Comparison of ENCODE assay signal across 8 cellular contexts in the genomic region with DNA sequence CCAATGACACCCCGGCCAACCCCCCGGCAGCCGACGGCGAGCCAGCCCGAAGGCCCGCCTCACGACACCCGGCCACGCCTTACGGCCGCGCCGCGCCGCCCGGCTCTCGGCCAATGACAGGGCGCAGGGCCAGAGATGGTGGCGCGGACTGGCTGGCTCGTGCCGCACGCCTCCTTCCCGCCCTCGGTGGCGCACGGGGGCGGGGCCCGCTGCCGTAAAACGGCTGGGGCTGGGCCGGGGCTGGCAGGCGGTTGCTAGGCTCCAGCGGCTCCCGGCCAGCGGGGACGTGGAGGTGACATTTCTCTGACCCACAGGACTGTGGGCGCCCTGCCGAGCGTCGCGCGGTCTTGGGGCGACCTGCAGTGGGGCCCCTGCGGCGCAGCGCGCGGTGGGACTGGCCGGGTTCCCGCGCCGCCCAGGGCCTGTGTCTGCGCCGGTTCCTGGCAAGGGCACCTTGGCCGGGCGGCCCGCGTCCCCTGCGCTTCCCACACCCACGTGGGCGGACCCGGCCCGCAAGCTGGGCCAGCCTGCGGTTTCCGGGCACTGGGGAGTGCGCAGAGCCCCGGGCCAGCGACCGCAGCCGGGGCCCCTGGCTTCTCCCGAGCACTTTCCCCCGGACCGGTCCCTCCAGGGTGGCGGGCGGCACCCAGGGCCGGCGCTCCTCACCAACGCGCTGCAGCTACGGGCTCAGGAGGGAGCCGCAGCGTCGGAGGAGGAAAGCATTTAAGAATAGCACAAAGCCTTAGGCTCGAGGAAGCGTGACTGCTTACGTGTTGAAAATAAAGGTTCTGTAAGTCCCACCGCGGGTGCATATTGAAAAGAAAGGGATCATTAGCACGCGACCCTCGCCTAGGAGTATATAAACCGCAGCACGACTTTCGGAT. TPM values are rescaled to one million over a fixed set of nuclear protein-coding genes. Genes with fewer than 3 reads are reported as not detected.
A peak's percentile ranks its signal among the peaks of the same experiment; 100 is the strongest.
DNase-seq lines count a peak whose midpoint lies in the region; ATAC-seq, FAIRE-seq and TF ChIP-seq lines count a peak whose summit lies in the region.

A gene (minus strand): TSS at position 8 of the 884 bp plus-strand sequence. CDS start 64 bp downstream, outside the sequence.

- H2AFZ ChIP-seq in IMR-90 (replicated peaks; ENCODE audit: low read length, poor library complexity) (peak within 1 kb of the TSS; percentile 99), OCI-LY7 (ENCODE audit: low read length) (peak within 1 kb of the TSS; percentile 83), endothelial cell of umbilical vein (ENCODE audit: low read depth, low read length) (peak within 1 kb of the TSS; percentile 96)

- H3K79me2 ChIP-seq in OCI-LY7 (ENCODE audit: insufficient read depth, low read depth, low read length) (peaks cover 16% of the 10 kb centered on the region; the same call in 1 of the 2 replicates), endothelial cell of umbilical vein (ENCODE audit: control insufficient read depth, insufficient read depth, low read length) (no peaks in the 10 kb centered on the region)

- TF ChIP-seq RAD21 in IMR-90 (IDR thresholded peaks at IDR 0.05; ENCODE audit: low read length): no peak

- 1% methylated on average over 71 of the region's 96 CpGs; no CpG with 5 or more reads in 1 of the 2 experiments for WGBS in IMR-90 (ENCODE audit: extremely low coverage in 2 of 2, insufficient read length in 1 of 2), 2 experiments

- ATAC-seq in GM21529 (IDR thresholded peaks at IDR 0.05; ENCODE audit: unreplicated experiment) (peak; percentile 82), IMR-90 (ENCODE audit: low read depth) (peak; percentile 99)

- H3K9me3 ChIP-seq in IMR-90 (ENCODE audit: control insufficient read depth, insufficient read depth, low read length) (no peaks in the 10 kb centered on the region), OCI-LY7 (ENCODE audit: low read length) (no peaks in the 10 kb centered on the region), endothelial cell of umbilical vein (replicated peaks; ENCODE audit: control insufficient read depth, insufficient read depth, low read length) (no peaks in the 10 kb centered on the region)

- no peaks in the 10 kb centered on the region for H3K36me3 ChIP-seq in IMR-90 (ENCODE audit: control insufficient read depth, insufficient read depth, low read length)
- no peaks in the 10 kb centered on the region for H3K36me3 ChIP-seq in OCI-LY7 (ENCODE audit: insufficient read depth, low read length)
- no peaks in the 10 kb centered on the region for H3K36me3 ChIP-seq in endothelial cell of umbilical vein (ENCODE audit: control insufficient read depth in 2 of 2, extremely low read depth in 1 of 2, insufficient read depth in 2 of 2, low read length in 2 of 2)

- no peak within 1 kb of the TSS for H2BK20ac ChIP-seq in IMR-90 (ENCODE audit: low read depth, low read length)

- H3K27me3 ChIP-seq in IMR-90 (ENCODE audit: control insufficient read depth, insufficient read depth, low read length): no peaks in the 10 kb centered on the region; the same call in 1 of the 2 replicates
- H3K27me3 ChIP-seq in endothelial cell of umbilical vein (ENCODE audit: control insufficient read depth in 2 of 2, insufficient read depth in 2 of 2, low read length in 2 of 2): no peaks in the 10 kb centered on the region

- H3K79me1 ChIP-seq in IMR-90 (ENCODE audit: low read depth in 1 of 2, low read length in 2 of 2): peaks cover 0 to 5% of the 10 kb centered on the region in 2 experiments; a peak in 2 of 4 replicates

- H3K4ac ChIP-seq in IMR-90 (ENCODE audit: low read depth, low read length): peak within 1 kb of the TSS; percentile 6; the same call in 1 of the 2 replicates

- BruUV-seq in IMR-90 (replicated peaks; lab: Mats Ljungman, UMichigan) (no TSS peak), OCI-LY7 (replicated peaks; lab: Mats Ljungman, UMichigan) (no TSS peak), endothelial cell of umbilical vein (replicated peaks; lab: Mats Ljungman, UMichigan) (TSS peak; percentile 19)

- H3K4me2 ChIP-seq in IMR-90 (ENCODE audit: low read depth, low read length) (peak within 1 kb of the TSS; percentile 95), OCI-LY7 (ENCODE audit: low read length) (peak within 1 kb of the TSS; percentile 100), endothelial cell of umbilical vein (ENCODE audit: insufficient read depth, low read length) (peak within 1 kb of the TSS; percentile 91)

- H4K20me1 ChIP-seq in IMR-90 (ENCODE audit: insufficient read depth, low read length): no peaks in the 10 kb centered on the region
- H4K20me1 ChIP-seq in OCI-LY7 (ENCODE audit: insufficient read depth, low read length): 0 out of 2 replicates have a peak, but pooled peaks cover 4% of the 10 kb centered on the region
- no peaks in the 10 kb centered on the region for H4K20me1 ChIP-seq in endothelial cell of umbilical vein (replicated peaks; ENCODE audit: control insufficient read depth, extremely low read depth, insufficient read depth, low read length)

- H3K9me1 ChIP-seq in IMR-90 (ENCODE audit: insufficient read depth, low read length) (no peaks in the 10 kb centered on the region), endothelial cell of umbilical vein (replicated peaks; ENCODE audit: control insufficient read depth, extremely low read depth, insufficient read depth, low read length) (no peaks in the 10 kb centered on the region)

- in situ Hi-C loops in IMR-90 (cut with MboI; ENCODE audit: low sequenced_read_pairs): no loop called here

- POLR2A ChIA-PET in IMR-90 (lab: Charles Lee; ENCODE audit: unreplicated experiment) (no interaction called here), OCI-LY7 (lab: Charles Lee) (no interaction called here), endothelial cell of umbilical vein (lab: Charles Lee) (no interaction called here)

- H3K4me3 ChIP-seq in IMR-90 (ENCODE audit: insufficient read depth, low read depth, low read length) (peak within 1 kb of the TSS; percentile 87), OCI-LY7 (ENCODE audit: low read depth, low read length, poor library complexity, severe bottlenecking) (peak within 1 kb of the TSS; percentile 85), endothelial cell of umbilical vein (replicated peaks in 1 of 3; ENCODE audit: insufficient read depth in 1 of 3, low read depth in 1 of 3, low read length in 3 of 3) (peak within 1 kb of the TSS; percentile 82 to 95 (median 94))

- DNase-seq in DMS 273 treated with DMSO at 0.1 percent for 48 hours (lab: John Stamatoyannopoulos, UW) (peak; percentile 87), IMR-90 (peak; percentile 92), OCI-LY7 (ENCODE audit: low spot score) (peak; percentile 96), activated T-cell treated with anti-CD3 and anti-CD28 coated beads for 1 hour (ENCODE audit: low read depth) (peak; percentile 89), endothelial cell of umbilical vein (ENCODE audit: low read depth, low spot score) (peak; percentile 96), midbrain (lab: John Stamatoyannopoulos, UW) (peak; percentile 96)
- DNase-seq in stimulated activated CD8-positive, alpha-beta memory T cell treated with anti-CD3 and anti-CD28 coated beads, Interleukin-15, amount 100 ng/mL, for 48 hours (ENCODE audit: low read depth in 2 of 2): peak; percentile 95 to 96

- peak within 1 kb of the TSS; percentile 58 for H3K9ac ChIP-seq in IMR-90 (ENCODE audit: low read depth, low read length)
- H3K9ac ChIP-seq in endothelial cell of umbilical vein (replicated peaks; ENCODE audit: extremely low read depth, insufficient read depth, low read length): peak within 1 kb of the TSS; percentile 71

- CTCF ChIA-PET in IMR-90 (lab: Yijun Ruan, JAX): no interaction called here
- CTCF ChIA-PET in OCI-LY7 (lab: Charles Lee; ENCODE audit: unreplicated experiment): interaction anchor here (1.0 kb wide), 1 partner anchor 97 kb away, joined by 3 read pairs; no protein-coding TSS in a partner anchor
- CTCF ChIA-PET in endothelial cell of umbilical vein (lab: Charles Lee): interaction anchor here (1.0 to 1.6 kb wide), 3 partner anchors 17 to 72 kb away, joined by 3 to 17 read pairs (median 4); no protein-coding TSS in a partner anchor

- dilution Hi-C loops in IMR-90 (cut with HindIII; ENCODE audit: low sequenced_read_pairs, unreplicated experiment): no loop called here
- dilution Hi-C loops in endothelial cell of umbilical vein (cut with MboI; ENCODE audit: extremely low pct_ligation_motif_present, low sequenced_read_pairs): no loop called here

- H4K8ac ChIP-seq in IMR-90 (ENCODE audit: low read depth in 2 of 2, low read length in 2 of 2): peak within 1 kb of the TSS in 1 of 2 experiments; percentile 77; a peak in 1 of 4 replicates

- no peak within 1 kb of the TSS; the same call in 1 of the 2 replicates for H3K23ac ChIP-seq in IMR-90 (ENCODE audit: low read depth, low read length)

- no peak within 1 kb of the TSS for H4K5ac ChIP-seq in IMR-90 (ENCODE audit: low read depth, low read length)

- no peak within 1 kb of the TSS; the same call in 1 of the 2 replicates for H2AK5ac ChIP-seq in IMR-90 (ENCODE audit: low read depth, low read length)

- TF ChIP-seq CTCF in IMR-90 (conservative IDR thresholded peaks at IDR 0.05; ENCODE audit: low read depth, low read length) (no peak), OCI-LY7 (conservative IDR thresholded peaks at IDR 0.05; ENCODE audit: low read length) (no peak), endothelial cell of umbilical vein (IDR thresholded peaks at IDR 0.05; ENCODE audit: extremely low read depth in 1 of 2, insufficient read depth in 1 of 2, low read depth in 1 of 2, low read length in 2 of 2) (no peak)

- no peak within 1 kb of the TSS for H3K18ac ChIP-seq in IMR-90 (ENCODE audit: low read depth, low read length)

- no peak within 1 kb of the TSS for H2BK120ac ChIP-seq in IMR-90 (ENCODE audit: low read depth, low read length)

- FAIRE-seq in endothelial cell of umbilical vein (lab: Jason Lieb, UNC): peak; percentile 95

- no peak within 1 kb of the TSS for H4K91ac ChIP-seq in IMR-90 (ENCODE audit: insufficient read depth, low read depth, low read length)

- TF ChIP-seq POLR2A in IMR-90 (IDR thresholded peaks at IDR 0.05; ENCODE audit: low read depth, low read length) (no peak), endothelial cell of umbilical vein (IDR thresholded peaks at IDR 0.05; ENCODE audit: low read depth, low read length) (peak; percentile 16)

- no peak within 1 kb of the TSS for H2BK15ac ChIP-seq in IMR-90 (ENCODE audit: low read depth, low read length)

- peak within 1 kb of the TSS; percentile 17 for H3K27ac ChIP-seq in IMR-90 (ENCODE audit: insufficient read depth, low read length)
- peak within 1 kb of the TSS; percentile 62 for H3K27ac ChIP-seq in OCI-LY7 (ENCODE audit: low read depth, low read length, poor library complexity, severe bottlenecking)
- H3K27ac ChIP-seq in endothelial cell of umbilical vein (ENCODE audit: insufficient read depth, low read depth, low read length): peak within 1 kb of the TSS; percentile 68

- H2BK5ac ChIP-seq in IMR-90 (ENCODE audit: low read depth, low read length, poor library complexity, severe bottlenecking): no peak within 1 kb of the TSS

- H2AK9ac ChIP-seq in IMR-90 (replicated peaks; ENCODE audit: low read depth, low read length, poor library complexity): peak within 1 kb of the TSS; percentile 89

- 0 out of 2 replicates have a peak within 1 kb of the TSS, but pooled peaks have one; percentile 1 for H3K14ac ChIP-seq in IMR-90 (replicated peaks; ENCODE audit: low read depth, low read length)

- H3K9me2 ChIP-seq in OCI-LY7 (ENCODE audit: insufficient read depth, low read length): no peaks in the 10 kb centered on the region

- intact Hi-C loops in IMR-90 (cut with micrococcal nuclease): loop anchor here (1.0 to 5.0 kb wide), 3 partner anchors 40 to 106 kb away; a partner anchor contains a TSS
- intact Hi-C loops in OCI-LY7 (cut with micrococcal nuclease; ENCODE audit: unreplicated experiment): loop anchor here (1.0 to 5.0 kb wide), 4 partner anchors 40 to 226 kb away; no protein-coding TSS in a partner anchor
- intact Hi-C loops in endothelial cell of umbilical vein (cut with micrococcal nuclease): loop anchor here (1.0 kb wide), 5 partner anchors 18 to 108 kb away; a partner anchor contains a TSS

- H3K4me1 ChIP-seq in IMR-90 (ENCODE audit: control insufficient read depth, insufficient read depth, low read length): no peaks in the 10 kb centered on the region
- peaks cover 12% of the 10 kb centered on the region for H3K4me1 ChIP-seq in OCI-LY7 (ENCODE audit: insufficient read depth, low read length, poor library complexity, severe bottlenecking)
- peaks cover 4% of the 10 kb centered on the region for H3K4me1 ChIP-seq in endothelial cell of umbilical vein (ENCODE audit: control insufficient read depth, extremely low read depth, insufficient read depth, low read length)

- H3K56ac ChIP-seq in IMR-90 (ENCODE audit: extremely low read depth, insufficient read depth, low read length): peak within 1 kb of the TSS; percentile 61; the same call in 1 of the 2 replicates

RNA-seq across cellular contexts. Expression of the gene that starts here (rescaled TPM):
- total RNA-seq in IMR-90 (2012; rRNA removed): 10.9 and 16.1 TPM in 2 replicates
- 11.8 and 12.0 TPM in 2 replicates for polyA plus RNA-seq in IMR-90 (2012; rRNA removed)
- 14.4 and 15.3 TPM in 2 replicates for polyA plus RNA-seq in IMR-90 (2012; cell fraction: cytosol; rRNA removed)
- 5.4 and 19.1 TPM in 2 replicates for polyA plus RNA-seq in IMR-90 (2012; cell fraction: nucleus; rRNA removed; ENCODE audit: low replicate concordance)
- total RNA-seq in OCI-LY7 (2014; rRNA removed; shearing (Covaris generic)): 36.1 and 38.9 TPM in 2 replicates
- 37.5 and 38.1 TPM in 2 replicates for total RNA-seq in OCI-LY7 (2022)
- 17.5 and 22.9 TPM in 2 replicates for total RNA-seq in endothelial cell of umbilical vein
- polyA plus RNA-seq in endothelial cell of umbilical vein: 11.2 and 15.5 TPM in 2 replicates
- 15.2 and 16.6 TPM in 2 replicates for polyA plus RNA-seq in endothelial cell of umbilical vein (2011; cell fraction: cytosol; rRNA removed)
- polyA plus RNA-seq in endothelial cell of umbilical vein (2011; cell fraction: nucleus; rRNA removed): 8.3 and 10.2 TPM in 2 replicates
- 9.2 and 16.8 TPM in 2 replicates for polyA plus RNA-seq in endothelial cell of umbilical vein (2012)
- 5.5 and 10.1 TPM in 2 replicates for polyA minus RNA-seq in endothelial cell of umbilical vein
- polyA minus RNA-seq in endothelial cell of umbilical vein (2011; cell fraction: cytosol; rRNA and poly(A)+ RNA removed): 8.2 TPM
- 0.48 and 2.3 TPM in 2 replicates for polyA minus RNA-seq in endothelial cell of umbilical vein (2011; cell fraction: nucleus; rRNA and poly(A)+ RNA removed)

Comparison
In these comparisons a context has a peak if more than half of its experiments do, and no peak if none do; other contexts are left out.
1. Peak in every context shown above with its lines: DNase-seq, ATAC-seq, H3K4me3 ChIP-seq and H3K27ac ChIP-seq.
2. H3K27ac ChIP-seq: peak in every context shown above with its lines; median percentile 68 in endothelial cell of umbilical vein; 62 in OCI-LY7; 17 in IMR-90.